Comparison of ENCODE assay signal across 8 cellular contexts in the genomic region with DNA sequence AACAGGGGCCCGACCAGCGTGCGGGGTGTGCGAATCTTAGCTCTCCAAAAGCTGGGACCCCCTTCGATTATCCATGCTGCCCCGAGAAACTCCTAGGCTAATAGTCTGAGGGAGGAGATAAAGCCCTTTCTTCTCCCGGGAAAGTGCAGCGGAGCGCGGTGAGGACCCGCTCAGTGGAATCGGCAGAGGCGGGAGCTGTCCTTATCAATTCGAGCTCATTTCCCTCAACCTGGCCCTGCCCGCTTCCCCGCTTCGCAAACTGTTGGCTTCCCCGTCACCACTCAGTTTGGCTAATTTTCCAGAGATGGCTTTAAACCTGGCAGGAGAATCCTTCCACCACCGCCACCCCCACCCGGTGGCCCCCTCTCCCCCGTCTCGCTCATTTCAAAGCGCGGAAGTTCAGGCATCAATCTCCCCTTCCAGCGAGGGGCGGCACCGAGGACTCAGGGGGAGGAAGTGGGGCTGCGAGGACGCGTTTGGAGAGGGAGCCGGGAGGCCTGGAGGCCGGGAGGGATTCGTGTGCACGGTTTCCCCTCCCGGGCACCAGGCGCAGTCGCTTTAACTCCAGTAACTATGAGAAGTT. TPM values are rescaled to one million over a fixed set of nuclear protein-coding genes. Genes with fewer than 3 reads are reported as not detected.
DNase-seq lines count a peak whose midpoint lies in the region; ATAC-seq and TF ChIP-seq lines count a peak whose summit lies in the region.

No MANE protein-coding gene starts in this region.

- H3K4me1 Mint-ChIP-seq in CD8-positive, alpha-beta T cell (ENCODE audit: low read depth) = peaks cover 8% of the 10 kb centered on the region

- H3F3A ChIP-seq in MM.1S (ENCODE audit: insufficient read depth, low read length) = no peaks in the 10 kb centered on the region

- no peaks in the 10 kb centered on the region for H4K20me1 ChIP-seq in MM.1S (ENCODE audit: insufficient read depth, low read length)

- H3K27ac Mint-ChIP-seq in CD8-positive, alpha-beta T cell = no peak overlapping the region

- peak overlapping the region; percentile 33 for H3K4me3 ChIP-seq in CD8-positive, alpha-beta T cell (ENCODE audit: low read depth, low read length)
- H3K4me3 ChIP-seq in MM.1S (ENCODE audit: low read length) (peak overlapping the region; percentile 65), breast epithelium (peak overlapping the region; percentile 43 to 70 (median 50)), mucosa of rectum (ENCODE audit: low read length in 2 of 2) (peak overlapping the region; percentile 22 to 62)

- H3K79me2 ChIP-seq in MM.1S (ENCODE audit: low read length) = no peaks in the 10 kb centered on the region

- H3K9me2 ChIP-seq in MM.1S (replicated peaks; ENCODE audit: insufficient read depth, low read length) = no peaks in the 10 kb centered on the region

- intact Hi-C loops in CD8-positive, alpha-beta T cell (cut with DNase I, micrococcal nuclease) = no loop called here
- intact Hi-C loops in breast epithelium (cut with DNase I; ENCODE audit: low total_unique reads) = no loop called here

- no peak for DNase-seq in CD8-positive, alpha-beta T cell
- DNase-seq in MM.1S = peak; percentile 13
- no peak for DNase-seq in breast epithelium (ENCODE audit: low spot score in 2 of 2)
- no peak for DNase-seq in stimulated activated CD4-positive, alpha-beta T cell treated with anti-CD3 and anti-CD28 coated beads, Interleukin-2, amount 100 ng/mL, for 48 hours
- DNase-seq in pons (ENCODE audit: low spot score) = no peak

- no peak overlapping the region; the same call in 1 of the 2 replicates for H3K9ac ChIP-seq in MM.1S (ENCODE audit: low read length)
- peak overlapping the region in 1 of 2 donors; percentile 20 for H3K9ac ChIP-seq in mucosa of rectum (ENCODE audit: low read depth in 1 of 2, low read length in 2 of 2)

- no peak overlapping the region for H3K27ac ChIP-seq in CD8-positive, alpha-beta T cell (ENCODE audit: low read depth, low read length)
- H3K27ac ChIP-seq in MM.1S (ENCODE audit: low read length) (no peak overlapping the region), breast epithelium (peak overlapping the region in 1 of 2 donors; percentile 44), mucosa of rectum (ENCODE audit: low read depth in 2 of 2, low read length in 2 of 2) (no peak overlapping the region)

- peak overlapping the region; percentile 49 for H3K4me3 Mint-ChIP-seq in CD8-positive, alpha-beta T cell

- H3K27me3 ChIP-seq in CD8-positive, alpha-beta T cell (ENCODE audit: insufficient read depth, low read length) = peaks cover 5% of the 10 kb centered on the region
- H3K27me3 ChIP-seq in MM.1S (replicated peaks; ENCODE audit: insufficient read depth, low read length) (peaks cover 3% of the 10 kb centered on the region), breast epithelium (peaks cover 2 to 39% of the 10 kb centered on the region in 2 donors), mucosa of rectum (ENCODE audit: control insufficient read depth in 2 of 2, insufficient read depth in 2 of 2, low read length in 2 of 2) (peaks cover 30 to 44% of the 10 kb centered on the region in 2 donors)

- H2AFZ ChIP-seq in MM.1S (ENCODE audit: low read length) = peak overlapping the region; percentile 96

- POLR2A ChIA-PET in CD8-positive, alpha-beta T cell (lab: Charles Lee) = no interaction called here

- peaks cover 45% of the 10 kb centered on the region for H3K27me3 Mint-ChIP-seq in CD8-positive, alpha-beta T cell (ENCODE audit: low read depth)

- peak overlapping the region; percentile 99 for H3K4me2 ChIP-seq in MM.1S (ENCODE audit: low read depth, low read length)

- TF ChIP-seq CTCF in CD8-positive, alpha-beta T cell (IDR thresholded peaks at IDR 0.05) = no peak
- TF ChIP-seq CTCF in MM.1S (IDR thresholded peaks at IDR 0.05; ENCODE audit: low read length) = no peak
- TF ChIP-seq CTCF in breast epithelium (IDR thresholded peaks at IDR 0.05) = no peak

- H3K9me3 ChIP-seq in CD8-positive, alpha-beta T cell (ENCODE audit: low read length) = no peaks in the 10 kb centered on the region
- H3K9me3 ChIP-seq in MM.1S (replicated peaks; ENCODE audit: insufficient read depth, low read length) = no peaks in the 10 kb centered on the region
- H3K9me3 ChIP-seq in breast epithelium = no peaks in the 10 kb centered on the region
- H3K9me3 ChIP-seq in mucosa of rectum (ENCODE audit: control insufficient read depth in 2 of 2, low read length in 2 of 2) = no peaks in the 10 kb centered on the region

- H3K36me3 ChIP-seq in CD8-positive, alpha-beta T cell (ENCODE audit: insufficient read depth, low read length) = no peaks in the 10 kb centered on the region
- no peaks in the 10 kb centered on the region for H3K36me3 ChIP-seq in MM.1S (replicated peaks; ENCODE audit: insufficient read depth, low read length)
- no peaks in the 10 kb centered on the region for H3K36me3 ChIP-seq in breast epithelium
- H3K36me3 ChIP-seq in mucosa of rectum (ENCODE audit: control insufficient read depth in 2 of 2, insufficient read depth in 2 of 2, low read length in 2 of 2) = no peaks in the 10 kb centered on the region

- ATAC-seq in CD8-positive, alpha-beta T cell = no peak
- ATAC-seq in GM19324 (IDR thresholded peaks at IDR 0.05; ENCODE audit: low FRiP score, unreplicated experiment) = no peak
- no peak for ATAC-seq in GM18861 (IDR thresholded peaks at IDR 0.05; ENCODE audit: unreplicated experiment)

- no peaks in the 10 kb centered on the region for H3K36me3 Mint-ChIP-seq in CD8-positive, alpha-beta T cell

- no peak for TF ChIP-seq POLR2A in breast epithelium (IDR thresholded peaks at IDR 0.05)

- H3K4me1 ChIP-seq in CD8-positive, alpha-beta T cell (ENCODE audit: insufficient read depth, low read length) = no peaks in the 10 kb centered on the region
- H3K4me1 ChIP-seq in MM.1S (ENCODE audit: low read length) = no peaks in the 10 kb centered on the region
- H3K4me1 ChIP-seq in breast epithelium = peaks cover 0 to 6% of the 10 kb centered on the region in 2 donors
- H3K4me1 ChIP-seq in mucosa of rectum (ENCODE audit: control insufficient read depth in 2 of 2, insufficient read depth in 2 of 2, low read length in 2 of 2) = peaks cover 6 to 9% of the 10 kb centered on the region in 2 donors

- no peaks in the 10 kb centered on the region for H3K9me3 Mint-ChIP-seq in CD8-positive, alpha-beta T cell

- CTCF ChIA-PET in CD8-positive, alpha-beta T cell (lab: Charles Lee) = no interaction called here

RNA-seq across cellular contexts. Expression of a gene that starts 1.6 kb away (rescaled TPM):
- total RNA-seq in CD8-positive, alpha-beta T cell = under 1 TPM; 0.11 to 0.17 TPM
- under 1 TPM; 0.32 to 0.59 (median 0.33) TPM for total RNA-seq in breast epithelium
